9 cellular contexts compared by ENCODE assay signal in genomic region chr20:41232971-41233926, GRCh38.
DNase-seq lines count a peak whose midpoint lies in the region; ATAC-seq, FAIRE-seq and TF ChIP-seq lines count a peak whose summit lies in the region.
"Had no signal": no experiment of that assay in that cellular context is flagged by ENCODE, and none has a peak within 500 bp of the region (broad histone marks: within the 10 kb centered on the region; RNA-seq: fewer than 3 reads in every experiment).

No MANE protein-coding gene starts in this region.

- TF ChIP-seq POLR2A in endothelial cell of umbilical vein (IDR thresholded peaks at IDR 0.05; ENCODE audit: low read depth, low read length), result no peak

- H3K4me1 ChIP-seq in endothelial cell of umbilical vein (ENCODE audit: control insufficient read depth, extremely low read depth, insufficient read depth, low read length), result peaks cover 17% of the 10 kb centered on the region
- H3K4me1 ChIP-seq: colonic mucosa had no signal

- ATAC-seq in naive thymus-derived CD8-positive, alpha-beta T cell, result no peak
- no peak for ATAC-seq in GM18498 (IDR thresholded peaks at IDR 0.05; ENCODE audit: unreplicated experiment)
- ATAC-seq in HG03442 (IDR thresholded peaks at IDR 0.05; ENCODE audit: unreplicated experiment), result no peak

- no peaks in the 10 kb centered on the region for H3K9me3 ChIP-seq in endothelial cell of umbilical vein (replicated peaks; ENCODE audit: control insufficient read depth, insufficient read depth, low read length)
- H3K9me3 ChIP-seq: colonic mucosa had no signal

- CTCF ChIA-PET in endothelial cell of umbilical vein (lab: Charles Lee), result interaction anchor here (0.7 to 5.2 kb wide), 36 partner anchors 9 to 264 kb away, joined by 3 to 117 read pairs (median 5); partner anchors contain the start of gene LPIN3
- CTCF ChIA-PET in activated naive CD4-positive, alpha-beta T cell treated with anti-CD3 and anti-CD28 coated beads for 36 hours (lab: Charles Lee), result interaction anchor here (0.6 to 5.4 kb wide), 18 partner anchors 7 to 264 kb away, joined by 3 to 37 read pairs (median 4); partner anchors contain the start of gene LPIN3

- H3K4me3 Mint-ChIP-seq in naive thymus-derived CD8-positive, alpha-beta T cell, result peak overlapping the region in 7 of 10 donors; percentile 32 to 84 (median 66)
- H3K4me3 Mint-ChIP-seq in activated naive CD4-positive, alpha-beta T cell treated with anti-CD3 and anti-CD28 coated beads for 36 hours, result no peak overlapping the region

- H3K36me3 Mint-ChIP-seq in naive thymus-derived CD8-positive, alpha-beta T cell, result peaks cover 0 to 2% (median 0%) of the 10 kb centered on the region in 3 donors
- H3K36me3 Mint-ChIP-seq in activated naive CD4-positive, alpha-beta T cell treated with anti-CD3 and anti-CD28 coated beads for 36 hours (ENCODE audit: low read depth), result peaks cover 3% of the 10 kb centered on the region

- intact Hi-C loops in endothelial cell of umbilical vein (cut with micrococcal nuclease), result loop anchor here (1.0 to 2.0 kb wide), 7 partner anchors 15 to 265 kb away; partner anchors contain the start of gene LPIN3
- intact Hi-C loops in activated naive CD4-positive, alpha-beta T cell treated with anti-CD3 and anti-CD28 coated beads for 36 hours (cut with micrococcal nuclease), result loop anchor here (1.0 kb wide), 5 partner anchors 60 to 265 kb away; partner anchors contain the start of gene LPIN3

- H3K79me2 ChIP-seq in endothelial cell of umbilical vein (ENCODE audit: control insufficient read depth, insufficient read depth, low read length), result no peaks in the 10 kb centered on the region

- no peaks in the 10 kb centered on the region for H3K36me3 ChIP-seq in endothelial cell of umbilical vein (ENCODE audit: control insufficient read depth in 2 of 2, extremely low read depth in 1 of 2, insufficient read depth in 2 of 2, low read length in 2 of 2)
- H3K36me3 ChIP-seq: colonic mucosa had no signal

- peaks cover 14 to 30% (median 28%) of the 10 kb centered on the region in 4 donors for H3K4me1 Mint-ChIP-seq in naive thymus-derived CD8-positive, alpha-beta T cell
- peaks cover 24% of the 10 kb centered on the region for H3K4me1 Mint-ChIP-seq in activated naive CD4-positive, alpha-beta T cell treated with anti-CD3 and anti-CD28 coated beads for 36 hours (ENCODE audit: low read depth)

- H2AFZ ChIP-seq in endothelial cell of umbilical vein (ENCODE audit: low read depth, low read length), result no peak overlapping the region

- dilution Hi-C loops in endothelial cell of umbilical vein (cut with MboI; ENCODE audit: extremely low pct_ligation_motif_present, low sequenced_read_pairs), result no loop called here

- FAIRE-seq in endothelial cell of umbilical vein (lab: Jason Lieb, UNC), result no peak

- H4K20me1 ChIP-seq in endothelial cell of umbilical vein (replicated peaks; ENCODE audit: control insufficient read depth, extremely low read depth, insufficient read depth, low read length), result no peaks in the 10 kb centered on the region

- H3K9me1 ChIP-seq in endothelial cell of umbilical vein (replicated peaks; ENCODE audit: control insufficient read depth, extremely low read depth, insufficient read depth, low read length), result no peaks in the 10 kb centered on the region

- H3K27ac Mint-ChIP-seq in naive thymus-derived CD8-positive, alpha-beta T cell, result peak overlapping the region in 6 of 10 donors; percentile 16 to 74 (median 38)
- H3K27ac Mint-ChIP-seq in activated naive CD4-positive, alpha-beta T cell treated with anti-CD3 and anti-CD28 coated beads for 36 hours, result no peak overlapping the region

- no peak overlapping the region for H3K4me2 ChIP-seq in endothelial cell of umbilical vein (ENCODE audit: insufficient read depth, low read length)

- no peaks in the 10 kb centered on the region for H3K9me3 Mint-ChIP-seq in naive thymus-derived CD8-positive, alpha-beta T cell
- no peaks in the 10 kb centered on the region for H3K9me3 Mint-ChIP-seq in activated naive CD4-positive, alpha-beta T cell treated with anti-CD3 and anti-CD28 coated beads for 36 hours

- no peaks in the 10 kb centered on the region for H3K27me3 ChIP-seq in endothelial cell of umbilical vein (ENCODE audit: control insufficient read depth in 2 of 2, insufficient read depth in 2 of 2, low read length in 2 of 2)
- H3K27me3 ChIP-seq: colonic mucosa had no signal

- peak overlapping the region; percentile 40 for H3K27ac ChIP-seq in endothelial cell of umbilical vein (ENCODE audit: insufficient read depth, low read depth, low read length)
- H3K27ac ChIP-seq: colonic mucosa had no signal

- BruUV-seq in endothelial cell of umbilical vein (replicated peaks; lab: Mats Ljungman, UMichigan), result no TSS peak

- POLR2A ChIA-PET in endothelial cell of umbilical vein (lab: Charles Lee), result no interaction called here
- POLR2A ChIA-PET in naive thymus-derived CD8-positive, alpha-beta T cell (lab: Charles Lee), result interaction anchor here (0.7 to 2.6 kb wide), 6 partner anchors 14 to 98 kb away, joined by 3 to 23 read pairs (median 5); partner anchors contain the start of gene PLCG1

- H3K9ac ChIP-seq in endothelial cell of umbilical vein (replicated peaks; ENCODE audit: extremely low read depth, insufficient read depth, low read length), result peak overlapping the region; percentile 4

- TF ChIP-seq CTCF in endothelial cell of umbilical vein (IDR thresholded peaks at IDR 0.05; ENCODE audit: extremely low read depth in 1 of 2, insufficient read depth in 1 of 2, low read depth in 1 of 2, low read length in 2 of 2), result no peak

- H3K4me3 ChIP-seq in endothelial cell of umbilical vein (replicated peaks in 1 of 3; ENCODE audit: insufficient read depth in 1 of 3, low read depth in 1 of 3, low read length in 3 of 3), result no peak overlapping the region

- peak; percentile 90 for DNase-seq in AG08395 (ENCODE audit: low spot score)
- DNase-seq in NCI-H226, result peak; percentile 89
- DNase-seq in endothelial cell of umbilical vein (ENCODE audit: low read depth, low spot score), result peak; percentile 59
- no peak for DNase-seq in naive thymus-derived CD8-positive, alpha-beta T cell
- no peak for DNase-seq in activated naive CD4-positive, alpha-beta T cell treated with anti-CD3 and anti-CD28 coated beads for 36 hours
- no peak for DNase-seq in amygdala (lab: John Stamatoyannopoulos, UW)
- DNase-seq: colonic mucosa had no signal

- H3K27me3 Mint-ChIP-seq in naive thymus-derived CD8-positive, alpha-beta T cell, result no peaks in the 10 kb centered on the region
- H3K27me3 Mint-ChIP-seq in activated naive CD4-positive, alpha-beta T cell treated with anti-CD3 and anti-CD28 coated beads for 36 hours (ENCODE audit: low read depth), result no peaks in the 10 kb centered on the region

TF ChIP-seq in endothelial cell of umbilical vein, 7 proteins besides CTCF, POLR2A, EP300 and RAD21:
- TF ChIP-seq MYC (IDR thresholded peaks at IDR 0.05; ENCODE audit: low read depth, low read length) (no peak), EZH2 (IDR thresholded peaks at IDR 0.05; ENCODE audit: borderline replicate concordance, low read depth, low read length, severe bottlenecking) (no peak), FOS (IDR thresholded peaks at IDR 0.05; ENCODE audit: borderline replicate concordance, insufficient read depth, low read length) (peak; percentile 67), GATA2 (IDR thresholded peaks at IDR 0.05; ENCODE audit: insufficient read depth, insufficient read length, low read depth, low read length) (peak; percentile 71), MAX (IDR thresholded peaks at IDR 0.05; ENCODE audit: insufficient read depth, insufficient read length) (peak; percentile 38), JUN (IDR thresholded peaks at IDR 0.05; ENCODE audit: borderline replicate concordance, insufficient read depth, insufficient read length, low read depth) (peak; percentile 84), POLR2AphosphoS5 (IDR thresholded peaks at IDR 0.05; ENCODE audit: insufficient read depth, low read depth, low read length) (no peak)

Comparison
In these comparisons a context has a peak if more than half of its experiments do, and no peak if none do; other contexts are left out.
1. DNase-seq: peak in AG08395 (single experiment), NCI-H226 (single experiment) and endothelial cell of umbilical vein (single experiment); none in naive thymus-derived CD8-positive, alpha-beta T cell (0 of 10), activated naive CD4-positive, alpha-beta T cell treated with anti-CD3 and anti-CD28 coated beads for 36 hours (single experiment) and amygdala (0 of 56).